9 cellular contexts compared by ENCODE assay signal in genomic region chr10:124388476-124388822, GRCh38. TPM values are rescaled to one million over a fixed set of nuclear protein-coding genes. Genes with fewer than 3 reads are reported as not detected.
A peak's percentile ranks its signal among the peaks of the same experiment; 100 is the strongest.
DNase-seq lines count a peak whose midpoint lies in the region; ATAC-seq, FAIRE-seq and TF ChIP-seq lines count a peak whose summit lies in the region.
"Had no signal": no experiment of that assay in that cellular context is flagged by ENCODE, and none has a peak within 500 bp of the region (broad histone marks: within the 10 kb centered on the region; RNA-seq: fewer than 3 reads in every experiment).

No MANE protein-coding gene starts in this region.

- no peak for FAIRE-seq in HepG2 (lab: Jason Lieb, UNC)

- no peaks in the 10 kb centered on the region for H3K9me3 Mint-ChIP-seq in HFFc6

- H3K4me2 ChIP-seq in HepG2 (ENCODE audit: low read depth, low read length) = no peak overlapping the region; the same call in 1 of the 2 replicates

- peaks cover 12% of the 10 kb centered on the region for H3K27me3 Mint-ChIP-seq in HFFc6 (ENCODE audit: insufficient read depth)

- TF ChIP-seq CTCF in HFFc6 (IDR thresholded peaks at IDR 0.05) (no peak), astrocyte of the cerebellum (IDR thresholded peaks at IDR 0.05; ENCODE audit: low read depth, low read length, missing control alignments) (no peak), HepG2 (CRISPR knock-in tag; IDR thresholded peaks at IDR 0.05) (no peak), spleen (IDR thresholded peaks at IDR 0.05 in 8 of 11, conservative IDR thresholded peaks at IDR 0.05 in 3 of 11) (no peak)

- no peaks in the 10 kb centered on the region for H3K36me3 Mint-ChIP-seq in HFFc6 (ENCODE audit: low read depth)

- H3K27ac Mint-ChIP-seq in HFFc6 = no peak overlapping the region

- POLR2A ChIA-PET in HepG2 (lab: Yijun Ruan, JAX) = no interaction called here

- CTCF ChIA-PET in HepG2 (lab: Yijun Ruan, JAX; ENCODE audit: low intra/inter-chr PET ratio, low total read pairs) = interaction anchor here (1.4 to 2.7 kb wide), 3 partner anchors 129 to 393 kb away, joined by 7 to 35 read pairs (median 9); no protein-coding TSS in a partner anchor

- H3K36me3 ChIP-seq in HepG2 (replicated peaks in 1 of 2; ENCODE audit: control insufficient read depth in 1 of 2, insufficient read depth in 2 of 2, low read length in 2 of 2) = no peaks in the 10 kb centered on the region
- H3K36me3 ChIP-seq in spleen = no peaks in the 10 kb centered on the region
- no peaks in the 10 kb centered on the region for H3K36me3 ChIP-seq in HAP-1 (replicated peaks)
- H3K36me3 ChIP-seq: adrenal gland had no signal

- H3K27ac ChIP-seq in HepG2 (ENCODE audit: extremely low read length, insufficient read depth, low read length) = no peak overlapping the region
- peak overlapping the region in 2 of 8 donors; percentile 58 to 75 for H3K27ac ChIP-seq in spleen

- peaks cover 18% of the 10 kb centered on the region; the same call in 1 of the 2 replicates for H3K4me1 ChIP-seq in HepG2 (ENCODE audit: insufficient read depth, low read length)
- peaks cover 0 to 16% (median 13%) of the 10 kb centered on the region in 6 donors for H3K4me1 ChIP-seq in spleen
- peaks cover 23% of the 10 kb centered on the region for H3K4me1 ChIP-seq in HAP-1

- WGBS in HepG2 (ENCODE audit: low lambda C conversion rate) = 20% methylated on average over 3 of the region's 9 CpGs
- WGBS in spleen, 5 donors = 78 to 93% (median 82%) methylated on average over 6 to 9 of the region's 9 CpGs

- intact Hi-C loops in HepG2 (cut with micrococcal nuclease; ENCODE audit: unreplicated experiment) (loop anchor here (5.0 kb wide), 1 partner anchor 91 kb away; no protein-coding TSS in a partner anchor), spleen (cut with DNase I; ENCODE audit: low total_unique reads) (loop anchor here (5.0 kb wide), 1 partner anchor 296 kb away; the partner anchor contains the start of gene CHST15)

- no peak for TF ChIP-seq POLR2A in HepG2 (IDR thresholded peaks at IDR 0.05; ENCODE audit: insufficient read depth in 1 of 2, low read depth in 2 of 2, low read length in 2 of 2)
- TF ChIP-seq POLR2A in spleen (IDR thresholded peaks at IDR 0.05) = no peak

- no peaks in the 10 kb centered on the region for H4K20me1 ChIP-seq in HepG2 (ENCODE audit: insufficient read depth, low read length)

- DNase-seq in HFFc6 = no peak
- DNase-seq in astrocyte of the cerebellum (ENCODE audit: low read depth) = no peak
- no peak for DNase-seq in HepG2 (ENCODE audit: low spot score)
- DNase-seq in spleen = no peak
- no peak for DNase-seq in foreskin melanocyte
- no peak for DNase-seq in HAP-1 (ENCODE audit: low spot score in 2 of 2)
- DNase-seq in DMS53 treated with DMSO at 0.1 percent for 48 hours (lab: John Stamatoyannopoulos, UW; ENCODE audit: unreplicated experiment) = no peak
- no peak for DNase-seq in SW480 (ENCODE audit: low spot score)

- H3K9me3 ChIP-seq in HepG2 (ENCODE audit: low read length) (no peaks in the 10 kb centered on the region), spleen (peaks cover 0 to 7% (median 0%) of the 10 kb centered on the region in 8 donors), HAP-1 (no peaks in the 10 kb centered on the region)
- H3K9me3 ChIP-seq: adrenal gland had no signal

- H3K27me3 ChIP-seq in HepG2 (ENCODE audit: control insufficient read depth in 1 of 2, insufficient read depth in 2 of 2, low read length in 2 of 2) (peaks cover 3 to 39% of the 10 kb centered on the region in 2 experiments; a peak in 4 of 5 replicates), spleen (replicated peaks in 1 of 7) (peaks cover 0 to 12% (median 0%) of the 10 kb centered on the region in 7 donors), HAP-1 (ENCODE audit: low read depth) (0 out of 2 replicates have a peak, but pooled peaks cover 2% of the 10 kb centered on the region)
- H3K27me3 ChIP-seq: adrenal gland had no signal

- TF ChIP-seq EP300 in HepG2 (IDR thresholded peaks at IDR 0.05; ENCODE audit: low read depth in 2 of 2, low read length in 2 of 2) (no peak), HepG2 (CRISPR knock-in tag; IDR thresholded peaks at IDR 0.05; ENCODE audit: borderline replicate concordance) (no peak)

- TF ChIP-seq RAD21 in HepG2 (CRISPR knock-in tag; IDR thresholded peaks at IDR 0.05) = no peak

- H3K9ac ChIP-seq in HepG2 (ENCODE audit: insufficient read depth, low read depth, low read length) = no peak overlapping the region

- peak; percentile 19; the same call in 2 of the 3 replicates for ATAC-seq in HepG2

- H2AFZ ChIP-seq in HepG2 (ENCODE audit: low read length) = no peak overlapping the region

- no peaks in the 10 kb centered on the region for H3K4me1 Mint-ChIP-seq in HFFc6 (ENCODE audit: low read depth)

- BruUV-seq in HepG2 (replicated peaks; lab: Mats Ljungman, UMichigan) = no TSS peak

- H3K79me2 ChIP-seq in HepG2 (ENCODE audit: insufficient read depth, low read length) = no peaks in the 10 kb centered on the region

- in situ Hi-C loops in astrocyte of the cerebellum (cut with HindIII; ENCODE audit: low sequenced_read_pairs) (no loop called here), HepG2 (cut with HindIII; ENCODE audit: extremely low pct_ligation_motif_present, low pct_unique_long_range_greater_than_20kb) (loop anchor here (5.0 to 10.0 kb wide), 3 partner anchors 126 to 804 kb away; no protein-coding TSS in a partner anchor), HAP-1 (cut with MboI; ENCODE audit: low sequenced_read_pairs) (loop anchor here (5.0 to 25.0 kb wide), 2 partner anchors 391 to 801 kb away; no protein-coding TSS in a partner anchor)

- peak overlapping the region; percentile 41; the same call in 1 of the 2 replicates for H3K4me3 Mint-ChIP-seq in HFFc6

- H3K4me3 ChIP-seq in astrocyte of the cerebellum (ENCODE audit: low read depth, low read length) = peak overlapping the region; percentile 34
- H3K4me3 ChIP-seq in HepG2 (replicated peaks in 1 of 3; ENCODE audit: insufficient read depth in 1 of 3, low read depth in 2 of 3, low read length in 3 of 3) = peak overlapping the region in 1 of 3 experiments; percentile 58; a peak in 1 of 6 replicates
- peak overlapping the region in 7 of 8 donors; percentile 32 to 75 (median 56) for H3K4me3 ChIP-seq in spleen
- no peak overlapping the region for H3K4me3 ChIP-seq in HAP-1

TF ChIP-seq in HepG2, 621 proteins besides CTCF, POLR2A, EP300 and RAD21 (continues in another document):
- TF ChIP-seq ZSCAN9 (CRISPR knock-in tag; IDR thresholded peaks at IDR 0.05; ENCODE audit: borderline replicate concordance) = no peak
- no peak for TF ChIP-seq THYN1 (CRISPR knock-in tag; IDR thresholded peaks at IDR 0.05; ENCODE audit: borderline replicate concordance, low read depth)

RNA-seq across cellular contexts. Expression of gene OAT, which starts 30.3 kb away (rescaled TPM):
- 100 to 1,000 TPM; 126 to 158 (median 137) TPM for total RNA-seq in HFFc6 (2021; fragmentation: NEBNext Ultra II Directional; extraction: Animal tissue kit (Norgen Biotek cat#: 25700))
- total RNA-seq in HepG2 (2016; rRNA removed; fragmentation: Illumina TruSeq; extraction: Trizol) (96.7 and 152 TPM in 2 replicates), spleen (10 to 100 TPM; 42.4 to 63.0 (median 52.7) TPM)
- total RNA-seq in HepG2 (2016; cell fraction: cytosol; rRNA removed; fragmentation: Illumina TruSeq; extraction: Trizol; ENCODE audit: low read depth) = 10.4 and 13.0 TPM in 2 replicates
- total RNA-seq in HepG2 (2016; cell fraction: insoluble cytoplasmic fraction; rRNA removed; fragmentation: Illumina TruSeq; extraction: Trizol) = 94.1 and 153 TPM in 2 replicates
- total RNA-seq in HepG2 (2016; cell fraction: membrane; rRNA removed; fragmentation: Illumina TruSeq; extraction: Trizol) = 14.4 and 16.9 TPM in 2 replicates
- total RNA-seq in HepG2 (2016; cell fraction: nucleus; rRNA removed; fragmentation: Illumina TruSeq; extraction: Trizol) = 41.8 and 47.5 TPM in 2 replicates
- polyA plus RNA-seq in HepG2 (2011; rRNA removed) (72.7 and 87.8 TPM in 2 replicates), spleen (10 to 100 TPM; 22.1 to 32.5 (median 26.5) TPM)
- 51.4 and 77.1 TPM in 2 replicates for polyA plus RNA-seq in HepG2 (2011; cell fraction: cytosol; rRNA removed)
- 20.7 and 25.9 TPM in 2 replicates for polyA plus RNA-seq in HepG2 (2011; cell fraction: nucleus; rRNA removed)
- 48.6 and 50.0 TPM in 2 replicates for polyA plus RNA-seq in HepG2 (2012)
- polyA plus RNA-seq in HepG2 (2016; cell fraction: cytosol; fragmentation: Illumina TruSeq; extraction: Trizol; ENCODE audit: low read depth) = 4.1 TPM in 2 replicates
- 119 and 129 TPM in 2 replicates for polyA plus RNA-seq in HepG2 (2016; cell fraction: insoluble cytoplasmic fraction; fragmentation: Illumina TruSeq; extraction: Trizol; ENCODE audit: low read depth)
- polyA plus RNA-seq in HepG2 (2016; cell fraction: membrane; fragmentation: Illumina TruSeq; extraction: Trizol; ENCODE audit: low read depth) = 9.8 and 10.1 TPM in 2 replicates
- 56.3 and 59.0 TPM in 2 replicates for polyA plus RNA-seq in HepG2 (2016; cell fraction: nucleus; fragmentation: Illumina TruSeq; extraction: Trizol; ENCODE audit: insufficient read depth, low read depth)
- polyA minus RNA-seq in HepG2 (2011; rRNA and poly(A)+ RNA removed; ENCODE audit: low replicate concordance) = 28.4 and 56.2 TPM in 2 replicates
- polyA minus RNA-seq in HepG2 (2011; cell fraction: cytosol; rRNA and poly(A)+ RNA removed) = 46.3 and 52.4 TPM in 2 replicates
- polyA minus RNA-seq in HepG2 (2011; cell fraction: nucleus; rRNA and poly(A)+ RNA removed) = 28.8 and 40.4 TPM in 2 replicates
